In genomic region chr1:31047507-31047906, GRCh38 we compare ENCODE assay signal across 1 cellular context.
TF ChIP-seq lines count a peak whose summit lies in the region.

No MANE protein-coding gene starts in this region.

TF ChIP-seq in HEK293, 187 proteins besides CTCF, POLR2A, EP300 and RAD21:
- TF ChIP-seq, protein P1, sequence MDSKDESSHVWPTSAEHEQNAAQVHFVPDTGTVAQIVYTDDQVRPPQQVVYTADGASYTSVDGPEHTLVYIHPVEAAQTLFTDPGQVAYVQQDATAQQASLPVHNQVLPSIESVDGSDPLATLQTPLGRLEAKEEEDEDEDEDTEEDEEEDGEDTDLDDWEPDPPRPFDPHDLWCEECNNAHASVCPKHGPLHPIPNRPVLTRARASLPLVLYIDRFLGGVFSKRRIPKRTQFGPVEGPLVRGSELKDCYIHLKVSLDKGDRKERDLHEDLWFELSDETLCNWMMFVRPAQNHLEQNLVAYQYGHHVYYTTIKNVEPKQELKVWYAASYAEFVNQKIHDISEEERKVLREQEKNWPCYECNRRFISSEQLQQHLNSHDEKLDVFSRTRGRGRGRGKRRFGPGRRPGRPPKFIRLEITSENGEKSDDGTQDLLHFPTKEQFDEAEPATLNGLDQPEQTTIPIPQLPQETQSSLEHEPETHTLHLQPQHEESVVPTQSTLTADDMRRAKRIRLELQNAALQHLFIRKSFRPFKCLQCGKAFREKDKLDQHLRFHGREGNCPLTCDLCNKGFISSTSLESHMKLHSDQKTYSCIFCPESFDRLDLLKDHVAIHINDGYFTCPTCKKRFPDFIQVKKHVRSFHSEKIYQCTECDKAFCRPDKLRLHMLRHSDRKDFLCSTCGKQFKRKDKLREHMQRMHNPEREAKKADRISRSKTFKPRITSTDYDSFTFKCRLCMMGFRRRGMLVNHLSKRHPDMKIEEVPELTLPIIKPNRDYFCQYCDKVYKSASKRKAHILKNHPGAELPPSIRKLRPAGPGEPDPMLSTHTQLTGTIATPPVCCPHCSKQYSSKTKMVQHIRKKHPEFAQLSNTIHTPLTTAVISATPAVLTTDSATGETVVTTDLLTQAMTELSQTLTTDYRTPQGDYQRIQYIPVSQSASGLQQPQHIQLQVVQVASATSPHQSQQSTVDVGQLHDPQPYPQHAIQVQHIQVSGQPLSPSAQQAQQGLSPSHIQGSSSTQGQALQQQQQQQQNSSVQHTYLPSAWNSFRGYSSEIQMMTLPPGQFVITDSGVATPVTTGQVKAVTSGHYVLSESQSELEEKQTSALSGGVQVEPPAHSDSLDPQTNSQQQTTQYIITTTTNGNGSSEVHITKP (tag by site-specific recombination; IDR thresholded peaks at IDR 0.05): peak; percentile 46
- TF ChIP-seq ZFHX2 (tag by site-specific recombination; conservative IDR thresholded peaks at IDR 0.05): peak; percentile 47
- peak; percentile 46; the same call in 1 of the 2 replicates for TF ChIP-seq OSR2 (tag by site-specific recombination; IDR thresholded peaks at IDR 0.05)
- TF ChIP-seq GLIS1 (tag by site-specific recombination; IDR thresholded peaks at IDR 0.05): peak; percentile 70
- TF ChIP-seq ZEB2 (tag by site-specific recombination; IDR thresholded peaks at IDR 0.05): 0 out of 2 replicates have a peak, but pooled peaks have one; percentile 37
- peak; percentile 31 for TF ChIP-seq ZNF341 (tag by site-specific recombination; IDR thresholded peaks at IDR 0.05; ENCODE audit: low read depth)
